Comparison of ENCODE assay signal across 1 cellular context in the genomic region with DNA sequence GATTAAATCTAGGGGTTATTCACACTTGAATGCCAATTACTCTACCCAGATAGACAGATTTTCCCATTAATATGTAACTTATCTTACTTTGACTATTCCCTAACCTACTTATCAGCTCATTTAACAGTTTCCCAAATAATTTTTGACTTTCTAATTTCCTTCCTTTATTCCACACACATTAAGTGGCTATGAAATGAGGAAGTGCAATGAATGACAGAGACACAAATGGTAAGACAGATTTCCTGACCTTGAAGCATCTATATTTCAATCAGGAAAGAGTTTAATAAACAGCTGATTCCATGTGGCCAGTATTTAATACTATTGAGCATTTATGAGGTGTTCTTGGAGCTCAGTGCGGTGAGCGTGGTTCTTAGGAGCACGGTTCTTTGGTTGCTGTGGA.
TF ChIP-seq lines count a peak whose summit lies in the region.

No MANE protein-coding gene starts in this region.

TF ChIP-seq in SK-N-SH treated with all-trans-retinoic acid at 6 μM for 48 hours, 23 proteins besides CTCF, POLR2A, EP300 and RAD21 (continued from another document):
- no peak for TF ChIP-seq ARNTL (CRISPR knock-in tag; IDR thresholded peaks at IDR 0.05; ENCODE audit: borderline replicate concordance, low read depth)
